In the genomic region with DNA sequence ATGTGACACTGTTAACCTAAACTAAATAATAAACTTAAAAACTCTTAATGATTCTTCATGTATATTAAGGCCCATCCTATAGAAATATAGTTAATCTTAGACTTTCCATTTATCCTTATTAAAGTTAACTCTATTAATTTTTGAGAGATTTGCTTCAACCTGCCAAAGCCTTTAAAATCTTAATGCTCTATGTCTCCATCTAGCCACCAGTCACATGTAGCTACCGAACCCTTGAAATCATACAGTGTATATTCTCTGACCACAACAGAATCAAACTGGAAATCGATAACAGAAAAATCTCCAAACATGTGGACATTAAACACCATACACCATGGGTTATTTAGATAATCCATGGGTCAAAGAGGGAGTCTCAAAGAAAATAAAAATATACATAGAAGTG, we compare ENCODE assay signal across 1 cellular context.
TF ChIP-seq lines count a peak whose summit lies in the region.

No MANE protein-coding gene starts in this region.

TF ChIP-seq in IMR-90, 13 proteins besides CTCF, POLR2A, EP300 and RAD21:
- TF ChIP-seq SMC3 (IDR thresholded peaks at IDR 0.05; ENCODE audit: low read depth, low read length) (peak; percentile 25; the same call in 1 of the 2 replicates), MAFK (IDR thresholded peaks at IDR 0.05; ENCODE audit: low read depth, low read length) (no peak)
